8 cellular contexts compared by ENCODE assay signal in the genomic region with DNA sequence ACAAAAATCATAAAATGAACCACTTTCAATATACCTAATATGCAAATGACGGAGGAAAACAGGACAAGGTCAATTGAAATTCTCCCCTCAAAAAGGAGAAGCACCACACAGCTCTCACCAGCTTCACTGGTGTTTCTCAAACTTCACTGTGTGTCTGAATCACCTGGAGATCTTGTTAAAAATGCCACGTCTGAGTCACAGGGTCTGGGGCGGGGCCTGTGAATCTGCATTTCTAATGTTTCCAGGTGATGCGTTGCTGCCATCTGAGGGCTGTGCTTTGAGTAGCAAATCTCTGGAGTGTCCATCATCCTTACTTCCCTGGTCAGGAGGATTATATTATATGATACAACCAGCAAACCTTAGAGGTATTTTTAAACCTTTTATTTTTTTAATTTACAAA. TPM values are rescaled to one million over a fixed set of nuclear protein-coding genes. Genes with fewer than 3 reads are reported as not detected.
DNase-seq lines count a peak whose midpoint lies in the region; TF ChIP-seq lines count a peak whose summit lies in the region.

No MANE protein-coding gene starts in this region.

- intact Hi-C loops in colonic mucosa (cut with DNase I): no loop called here

- H3K4me3 ChIP-seq in colonic mucosa: no peak overlapping the region

- H3K27ac ChIP-seq in colonic mucosa: no peak overlapping the region

- H3K4me1 ChIP-seq in colonic mucosa: no peaks in the 10 kb centered on the region

- no peaks in the 10 kb centered on the region for H3K27me3 ChIP-seq in colonic mucosa

- no peak overlapping the region for H3K9ac ChIP-seq in colonic mucosa (ENCODE audit: low read depth in 2 of 2, low read length in 2 of 2)

- DNase-seq in NCI-H526 (lab: John Stamatoyannopoulos, UW) (peak; percentile 14 to 72), NCI-H526 treated with DMSO at 0.1 percent for 48 hours (lab: John Stamatoyannopoulos, UW) (no peak), RKO (ENCODE audit: low spot score) (peak; percentile 61), colonic mucosa (peak; percentile 65), ecto neural progenitor cell (ENCODE audit: low spot score) (no peak), NCI-H1694 treated with DMSO at 0.1 percent for 48 hours (lab: John Stamatoyannopoulos, UW) (no peak), COLO829 (ENCODE audit: low spot score) (no peak)
- DNase-seq in stimulated activated CD8-positive, alpha-beta memory T cell treated with anti-CD3 and anti-CD28 coated beads, Interleukin-15, amount 100 ng/mL, for 1 hour (ENCODE audit: low read depth): peak; percentile 4

- no peak for TF ChIP-seq CTCF in colonic mucosa (IDR thresholded peaks at IDR 0.05)

- H3K36me3 ChIP-seq in colonic mucosa: no peaks in the 10 kb centered on the region

- no peaks in the 10 kb centered on the region for H3K9me3 ChIP-seq in colonic mucosa

RNA-seq across cellular contexts. Expression of a gene that starts 9.0 kb away (rescaled TPM):
- not detected for total RNA-seq in colonic mucosa

RNA-seq across cellular contexts. Expression of a gene that starts 35.8 kb away (rescaled TPM):
- 10 to 100 TPM; 11.7 to 19.1 TPM for total RNA-seq in colonic mucosa

RNA-seq across cellular contexts. Expression of a gene that starts 36.1 kb away (rescaled TPM):
- total RNA-seq in colonic mucosa: 1 to 10 TPM; 3.4 to 5.8 TPM

RNA-seq across cellular contexts. Expression of a gene that starts 48.8 kb away (rescaled TPM):
- 100 to 1,000 TPM; 471 to 894 TPM for total RNA-seq in colonic mucosa

RNA-seq across cellular contexts. Expression of a gene that starts 53.8 kb away (rescaled TPM):
- under 1 TPM in 1 of 2 donors, not detected in 1; 0.10 TPM for total RNA-seq in colonic mucosa

Comparison
In these comparisons a context has a peak if more than half of its experiments do, and no peak if none do; other contexts are left out.
1. DNase-seq: peak in NCI-H526 (2 of 2), RKO (single experiment), colonic mucosa (single experiment) and stimulated activated CD8-positive, alpha-beta memory T cell treated with anti-CD3 and anti-CD28 coated beads, Interleukin-15, amount 100 ng/mL, for 1 hour (single experiment); none in NCI-H526 treated with DMSO at 0.1 percent for 48 hours (single experiment), ecto neural progenitor cell (single experiment), NCI-H1694 treated with DMSO at 0.1 percent for 48 hours (single experiment) and COLO829 (single experiment).